ENCODE assay signal across 15 cellular contexts in the genomic region with DNA sequence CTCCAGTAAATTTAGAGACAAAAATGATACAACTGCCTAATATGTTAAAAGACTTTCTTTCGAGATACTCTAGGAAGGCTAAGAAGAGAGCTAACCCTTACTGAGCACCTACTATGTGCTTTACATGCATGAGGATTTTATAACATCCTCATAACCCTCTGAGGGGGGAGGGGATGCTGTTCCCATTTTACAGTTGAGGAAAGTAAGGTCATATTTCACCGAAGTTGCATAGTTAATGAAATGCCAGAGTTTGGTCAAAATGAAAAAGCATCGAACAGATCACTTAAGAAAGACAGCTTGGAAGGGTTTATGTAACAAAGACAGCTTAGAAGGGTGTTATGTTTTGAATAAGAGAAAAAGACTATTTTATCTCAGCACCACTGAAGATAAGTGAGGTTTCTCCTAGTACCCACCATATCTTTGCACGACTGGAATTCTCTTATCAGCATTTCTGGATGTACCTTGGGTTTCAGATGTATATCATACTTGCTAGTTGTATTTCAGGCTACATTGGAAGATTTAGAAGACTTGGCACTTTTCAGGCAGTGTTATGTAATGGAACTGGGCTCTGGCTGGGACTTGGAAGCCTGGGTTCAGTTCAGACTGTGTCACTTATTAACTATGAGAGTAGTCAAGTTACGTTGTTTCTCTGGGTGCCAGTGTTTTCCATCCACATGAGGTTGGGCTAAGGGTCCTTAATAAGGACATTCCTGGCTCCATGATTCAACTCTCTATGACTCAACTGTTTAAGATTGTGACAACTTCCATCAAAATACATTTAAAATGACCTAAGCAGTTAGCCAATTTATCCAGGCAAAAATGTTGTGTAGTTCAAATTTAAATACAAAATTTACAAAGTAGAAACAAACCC. TPM values are rescaled to one million over a fixed set of nuclear protein-coding genes. Genes with fewer than 3 reads are reported as not detected.
A peak's percentile ranks its signal among the peaks of the same experiment; 100 is the strongest.
DNase-seq lines count a peak whose midpoint lies in the region; ATAC-seq and TF ChIP-seq lines count a peak whose summit lies in the region.
"Had no signal": no experiment of that assay in that cellular context is flagged by ENCODE, and none has a peak within 500 bp of the region (broad histone marks: within the 10 kb centered on the region; RNA-seq: fewer than 3 reads in every experiment).

No MANE protein-coding gene starts in this region.

- no peak overlapping the region for H3K4me3 ChIP-seq in brain microvascular endothelial cell (ENCODE audit: low read depth, low read length)
- no peak overlapping the region for H3K4me3 ChIP-seq in skeletal muscle satellite cell (ENCODE audit: low read length)

- no peak for ATAC-seq in HG02798 (IDR thresholded peaks at IDR 0.05; ENCODE audit: poor library complexity, unreplicated experiment)
- ATAC-seq: naive thymus-derived CD8-positive, alpha-beta T cell; stimulated activated naive B cell treated with anti-CD40 and anti-IgM and Interleukin-4, amounts not matched to agents 10 μg/mL and 1 μg/mL and 100 μg/mL, for 72 hours had no signal

- H3K4me1 ChIP-seq in skeletal muscle satellite cell (ENCODE audit: control insufficient read depth, insufficient read depth, low read length) = peaks cover 34% of the 10 kb centered on the region

- no peak overlapping the region for H3K9ac ChIP-seq in skeletal muscle satellite cell (ENCODE audit: low read depth, low read length)

- H3K27me3 ChIP-seq in brain microvascular endothelial cell (replicated peaks) (no peaks in the 10 kb centered on the region), skeletal muscle satellite cell (ENCODE audit: control insufficient read depth, insufficient read depth, low read length) (no peaks in the 10 kb centered on the region)

- no peaks in the 10 kb centered on the region for H3K9me3 ChIP-seq in skeletal muscle satellite cell (replicated peaks; ENCODE audit: low read length)

- H3K27ac ChIP-seq in brain microvascular endothelial cell = peak overlapping the region; percentile 47

- in situ Hi-C loops in brain microvascular endothelial cell (cut with HindIII; ENCODE audit: low pct_ligation_motif_present, low sequenced_read_pairs) = no loop called here

- H3K4me2 ChIP-seq in skeletal muscle satellite cell (ENCODE audit: low read length) = peak overlapping the region; percentile 32

- TF ChIP-seq CTCF in brain microvascular endothelial cell (IDR thresholded peaks at IDR 0.05; ENCODE audit: low read depth, low read length, missing control alignments) = no peak

- no peaks in the 10 kb centered on the region for H3K36me3 ChIP-seq in brain microvascular endothelial cell (replicated peaks)
- no peaks in the 10 kb centered on the region for H3K36me3 ChIP-seq in skeletal muscle satellite cell (ENCODE audit: insufficient read depth, low read length)

- peak; percentile 39 for DNase-seq in ELR (ENCODE audit: low read depth)
- peak; percentile 70 for DNase-seq in brain microvascular endothelial cell
- peak; percentile 89 for DNase-seq in iris pigment epithelial cell (ENCODE audit: low read depth)
- DNase-seq in amniotic stem cell (lab: John Stamatoyannopoulos, UW) = no peak
- no peak for DNase-seq in stimulated activated CD4-positive, alpha-beta T cell treated with anti-CD3 and anti-CD28 coated beads, Interleukin-12 subunit alpha, Interleukin-12 subunit beta, amount 100 ng/mL, for 4 hours
- DNase-seq in iPS-NIHi7 (ENCODE audit: extremely low spot score) = no peak
- DNase-seq: activated CD4-positive, alpha-beta T cell treated with anti-CD3 and anti-CD28 coated beads for 1 hour; activated effector memory CD4-positive, alpha-beta T cell treated with anti-CD3 and anti-CD28 coated beads, Interleukin-2, amount 50 U/mL, for 16 hours; C1 segment of cervical spinal cord; MV-4-11; naive thymus-derived CD8-positive, alpha-beta T cell; NCI-H748 treated with DMSO at 0.1 percent for 48 hours; stimulated activated naive B cell treated with anti-CD40 and anti-IgM and Interleukin-4, amounts not matched to agents 10 μg/mL and 1 μg/mL and 100 μg/mL, for 72 hours had no signal

RNA-seq across cellular contexts. Expression of gene RHOBTB1, which starts 6.0 kb away (rescaled TPM):
- 6.8 and 11.8 TPM in 2 replicates for total RNA-seq in skeletal muscle satellite cell (2012; rRNA removed)

Comparison
In these comparisons a context has a peak if more than half of its experiments do, and no peak if none do; other contexts are left out.
1. DNase-seq: peak in ELR (single experiment), brain microvascular endothelial cell (single experiment) and iris pigment epithelial cell (single experiment); none in amniotic stem cell (single experiment), stimulated activated CD4-positive, alpha-beta T cell treated with anti-CD3 and anti-CD28 coated beads, Interleukin-12 subunit alpha, Interleukin-12 subunit beta, amount 100 ng/mL, for 4 hours (single experiment) and iPS-NIHi7 (single experiment).